ENCODE assay signal across 21 cellular contexts in the genomic region with DNA sequence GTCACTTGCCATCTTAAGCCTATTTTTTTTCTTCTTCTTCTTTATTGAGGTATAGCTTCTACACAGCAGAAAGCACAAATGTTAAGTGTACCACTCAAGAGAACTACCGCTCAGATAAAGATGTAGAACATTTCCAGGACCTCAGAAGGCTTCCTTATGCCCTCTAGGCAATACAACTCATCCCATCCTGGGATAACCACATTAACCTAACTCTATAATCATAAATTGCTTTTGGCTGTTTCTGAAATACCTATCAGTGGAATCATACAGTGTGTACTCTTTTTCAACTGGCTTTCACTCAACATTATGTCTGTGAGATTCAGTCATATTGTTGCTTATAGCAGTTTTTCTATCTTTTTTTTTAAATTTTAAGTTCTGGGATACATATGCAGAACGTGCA. TPM values are rescaled to one million over a fixed set of nuclear protein-coding genes. Genes with fewer than 3 reads are reported as not detected.
"Had no signal": no experiment of that assay in that cellular context is flagged by ENCODE, and none has a peak within 500 bp of the region (broad histone marks: within the 10 kb centered on the region; RNA-seq: fewer than 3 reads in every experiment).

No MANE protein-coding gene starts in this region.

- DNase-seq: activated CD4-positive, alpha-beta T cell treated with anti-CD3 and anti-CD28 coated beads for 36 hours; activated CD4-positive, CD25-positive, alpha-beta regulatory T cell; activated naive CD4-positive, alpha-beta T cell; activated T-cell treated with anti-CD3 and anti-CD28 coated beads for 4 hours; activated T-cell treated with anti-CD3 and anti-CD28 coated beads, Interleukin-2, amount 50 U/mL, for 72 hours; esophagus squamous epithelium; left ventricle myocardium inferior; mucosa of descending colon; stimulated activated CD4-positive, alpha-beta T cell treated with anti-CD3 and anti-CD28 coated beads, Interleukin-15, amount 100 ng/mL, for 24 hours; stimulated activated naive CD4-positive, alpha-beta T cell had no signal

- H3K27me3 Mint-ChIP-seq: activated CD4-positive, alpha-beta T cell treated with anti-CD3 and anti-CD28 coated beads for 36 hours; central memory CD8-positive, alpha-beta T cell; dendritic cell treated with granulocyte-macrophage colony-stimulating factor and Interleukin-4, amounts not matched to agents 40 ng/mL and 50 ng/mL, for 4 days; natural killer cell treated with Interleukin-12 subunit alpha and Interleukin-12 subunit beta and Interleukin-15 and Interleukin-18, amount 100 ng/mL, for 72 hours had no signal

- H3K9me3 Mint-ChIP-seq: central memory CD8-positive, alpha-beta T cell; natural killer cell treated with Interleukin-12 subunit alpha and Interleukin-12 subunit beta and Interleukin-15 and Interleukin-18, amount 100 ng/mL, for 72 hours had no signal

- H3K36me3 ChIP-seq: breast epithelium had no signal

- ATAC-seq: activated CD4-positive, alpha-beta T cell treated with anti-CD3 and anti-CD28 coated beads for 36 hours; activated naive CD4-positive, alpha-beta T cell treated with anti-CD3 and anti-CD28 coated beads, Interleukin-2, amount 50 U/mL, for 72 hours; activated T-cell treated with anti-CD3 and anti-CD28 coated beads, Interleukin-2, amount 50 U/mL, for 72 hours; mucosa of descending colon; natural killer cell treated with Interleukin-12 subunit alpha and Interleukin-12 subunit beta and Interleukin-15 and Interleukin-18, amount 100 ng/mL, for 72 hours had no signal

- H3K27ac ChIP-seq: breast epithelium, epithelial cell of prostate, esophagus squamous epithelium, left ventricle myocardium inferior, right atrium auricular region, tibial nerve had no signal

- H3K4me3 Mint-ChIP-seq: activated CD4-positive, alpha-beta T cell treated with anti-CD3 and anti-CD28 coated beads for 36 hours; activated T-cell treated with anti-CD3 and anti-CD28 coated beads, Interleukin-2, amount 50 U/mL, for 72 hours; central memory CD8-positive, alpha-beta T cell; dendritic cell treated with granulocyte-macrophage colony-stimulating factor and Interleukin-4, amounts not matched to agents 40 ng/mL and 50 ng/mL, for 4 days; natural killer cell treated with Interleukin-12 subunit alpha and Interleukin-12 subunit beta and Interleukin-15 and Interleukin-18, amount 100 ng/mL, for 72 hours; T-helper 2 cell treated with Interferon-gamma antibody and Interleukin-4, amounts not matched to agents 5 μg/mL and 100 μg/mL, for 36 hours had no signal

- H3K27ac Mint-ChIP-seq: activated CD4-positive, alpha-beta T cell treated with anti-CD3 and anti-CD28 coated beads for 36 hours; activated naive CD4-positive, alpha-beta T cell treated with anti-CD3 and anti-CD28 coated beads, Interleukin-2, amount 50 U/mL, for 72 hours; activated T-cell treated with anti-CD3 and anti-CD28 coated beads, Interleukin-2, amount 50 U/mL, for 72 hours; dendritic cell treated with granulocyte-macrophage colony-stimulating factor and Interleukin-4, amounts not matched to agents 40 ng/mL and 50 ng/mL, for 4 days; natural killer cell treated with Interleukin-12 subunit alpha and Interleukin-12 subunit beta and Interleukin-15 and Interleukin-18, amount 100 ng/mL, for 72 hours; T-helper 2 cell treated with Interferon-gamma antibody and Interleukin-4, amounts not matched to agents 5 μg/mL and 100 μg/mL, for 36 hours had no signal

- H3K4me3 ChIP-seq: breast epithelium, esophagus squamous epithelium, left ventricle myocardium inferior, lung, mucosa of descending colon, right atrium auricular region, tibial nerve had no signal

- H3K4me1 ChIP-seq: breast epithelium, esophagus squamous epithelium, left ventricle myocardium inferior, right atrium auricular region, tibial nerve had no signal

- H3K4me1 Mint-ChIP-seq: activated CD4-positive, alpha-beta T cell treated with anti-CD3 and anti-CD28 coated beads for 36 hours; central memory CD8-positive, alpha-beta T cell had no signal

- H3K27me3 ChIP-seq: breast epithelium, esophagus squamous epithelium, right atrium auricular region, tibial nerve had no signal

- H3K9me3 ChIP-seq: esophagus squamous epithelium, mucosa of descending colon had no signal

RNA-seq across cellular contexts. Expression of a gene that starts 51.9 kb away (rescaled TPM):
- total RNA-seq: mesenteric fat pad had no signal
